In genomic region chr2:10228611-10229365, GRCh38 we compare ENCODE assay signal across 1 cellular context.
TF ChIP-seq lines count a peak whose summit lies in the region.

No MANE protein-coding gene starts in this region.

TF ChIP-seq in GM23338, 12 proteins besides CTCF, POLR2A, EP300 and RAD21 (continued from another document):
- TF ChIP-seq ZNF462 (CRISPR knock-in tag; IDR thresholded peaks at IDR 0.05): no peak
- TF ChIP-seq JUNB (IDR thresholded peaks at IDR 0.05; ENCODE audit: unreplicated experiment): no peak
- TF ChIP-seq ZNF331 (CRISPR knock-in tag; IDR thresholded peaks at IDR 0.05; ENCODE audit: low read depth): no peak
- no peak for TF ChIP-seq POLR2AphosphoS5 (IDR thresholded peaks at IDR 0.05; ENCODE audit: low read depth)
